In the genomic region with DNA sequence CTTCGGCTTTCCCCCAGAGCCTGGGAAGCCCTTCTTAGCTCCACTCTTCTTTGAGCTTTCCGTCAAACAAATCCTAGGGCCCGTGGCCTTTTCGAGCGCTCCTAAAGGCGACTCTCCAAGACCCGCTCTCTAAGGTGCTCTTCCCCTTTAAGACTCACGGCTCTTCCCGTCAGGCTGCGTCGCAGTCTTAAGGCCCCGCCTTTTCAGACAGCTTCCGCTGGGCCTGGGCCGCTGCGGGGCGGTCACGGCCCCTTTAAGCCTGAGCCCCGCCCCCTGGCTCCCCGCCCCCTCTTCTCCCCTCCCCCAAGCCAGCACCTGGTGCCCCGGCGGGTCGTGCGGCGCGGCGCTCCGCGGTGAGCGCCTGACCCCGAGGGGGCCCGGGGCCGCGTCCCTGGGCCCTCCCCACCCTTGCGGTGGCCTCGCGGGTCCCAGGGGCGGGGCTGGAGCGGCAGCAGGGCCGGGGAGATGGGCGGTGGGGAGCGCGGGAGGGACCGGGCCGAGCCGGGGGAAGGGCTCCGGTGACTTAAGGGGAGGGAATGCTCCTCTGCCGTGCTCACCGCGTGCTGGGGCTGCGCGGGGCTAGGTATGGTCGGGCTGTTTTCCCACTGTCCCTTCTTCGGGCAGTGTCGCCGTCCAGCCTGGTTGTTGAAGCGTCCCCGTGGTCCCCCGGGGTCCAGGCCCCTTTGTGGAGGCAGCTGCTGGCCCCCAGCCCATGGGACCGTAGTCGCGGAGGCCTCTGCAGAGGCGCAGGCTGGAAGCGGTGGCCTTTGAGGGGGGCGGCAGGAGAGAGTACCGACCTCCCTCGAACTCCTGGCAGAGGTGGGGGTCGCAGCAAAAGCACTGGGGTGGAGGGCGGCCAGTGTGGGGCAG, we compare ENCODE assay signal across 1 cellular context.
TF ChIP-seq lines count a peak whose summit lies in the region.

A gene (plus strand): TSS at position 289 of the 870 bp plus-strand sequence. CDS start 692 bp downstream, outside the sequence.

TF ChIP-seq in liver, 16 proteins besides CTCF, POLR2A, EP300 and RAD21 (continued from another document):
- TF ChIP-seq, protein P1, sequence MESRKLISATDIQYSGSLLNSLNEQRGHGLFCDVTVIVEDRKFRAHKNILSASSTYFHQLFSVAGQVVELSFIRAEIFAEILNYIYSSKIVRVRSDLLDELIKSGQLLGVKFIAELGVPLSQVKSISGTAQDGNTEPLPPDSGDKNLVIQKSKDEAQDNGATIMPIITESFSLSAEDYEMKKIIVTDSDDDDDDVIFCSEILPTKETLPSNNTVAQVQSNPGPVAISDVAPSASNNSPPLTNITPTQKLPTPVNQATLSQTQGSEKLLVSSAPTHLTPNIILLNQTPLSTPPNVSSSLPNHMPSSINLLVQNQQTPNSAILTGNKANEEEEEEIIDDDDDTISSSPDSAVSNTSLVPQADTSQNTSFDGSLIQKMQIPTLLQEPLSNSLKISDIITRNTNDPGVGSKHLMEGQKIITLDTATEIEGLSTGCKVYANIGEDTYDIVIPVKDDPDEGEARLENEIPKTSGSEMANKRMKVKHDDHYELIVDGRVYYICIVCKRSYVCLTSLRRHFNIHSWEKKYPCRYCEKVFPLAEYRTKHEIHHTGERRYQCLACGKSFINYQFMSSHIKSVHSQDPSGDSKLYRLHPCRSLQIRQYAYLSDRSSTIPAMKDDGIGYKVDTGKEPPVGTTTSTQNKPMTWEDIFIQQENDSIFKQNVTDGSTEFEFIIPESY (IDR thresholded peaks at IDR 0.05), result peak; percentile 14
TF ChIP-seq in liver: peak in this region for 6.
